In genomic region chr15:34119291-34119690, GRCh38 we compare ENCODE assay signal across 16 cellular contexts. TPM values are rescaled to one million over a fixed set of nuclear protein-coding genes. Genes with fewer than 3 reads are reported as not detected.
A peak's percentile ranks its signal among the peaks of the same experiment; 100 is the strongest.
DNase-seq lines count a peak whose midpoint lies in the region; ATAC-seq and TF ChIP-seq lines count a peak whose summit lies in the region.
"Had no signal": no experiment of that assay in that cellular context is flagged by ENCODE, and none has a peak within 500 bp of the region (broad histone marks: within the 10 kb centered on the region; RNA-seq: fewer than 3 reads in every experiment).

No MANE protein-coding gene starts in this region.

- no peak overlapping the region for H2AFZ ChIP-seq in mesenchymal stem cell (ENCODE audit: low read depth, low read length)

- ATAC-seq in HG03095 (IDR thresholded peaks at IDR 0.05; ENCODE audit: unreplicated experiment) (no peak), HG03565 (IDR thresholded peaks at IDR 0.05; ENCODE audit: unreplicated experiment) (no peak), GM21723 (IDR thresholded peaks at IDR 0.05; ENCODE audit: unreplicated experiment) (no peak)
- ATAC-seq: activated CD8-positive, alpha-beta memory T cell treated with anti-CD3 and anti-CD28 coated beads, Interleukin-2, amount 10 ng/mL, durations not matched to agents 7 days and 5 days; K562 had no signal

- H3K18ac ChIP-seq in mesenchymal stem cell (ENCODE audit: low read depth in 1 of 2, low read length in 2 of 2): no peak overlapping the region

- H3K27ac ChIP-seq in VCaP (no peak overlapping the region), mesenchymal stem cell (ENCODE audit: low read length, poor library complexity, severe bottlenecking) (no peak overlapping the region)
- H3K27ac ChIP-seq: BLaER1, SJSA1, tibial nerve had no signal

- H2BK120ac ChIP-seq in mesenchymal stem cell (ENCODE audit: low read depth, low read length): no peak overlapping the region

- H3K4me3 ChIP-seq in mesenchymal stem cell (ENCODE audit: insufficient read depth in 1 of 2, low read depth in 1 of 2, low read length in 2 of 2): no peak overlapping the region
- H3K4me3 ChIP-seq: BLaER1, K562, SJSA1, tibial nerve had no signal

- TF ChIP-seq CTCF in VCaP (conservative IDR thresholded peaks at IDR 0.05): peak; percentile 40

- peak; percentile 5 for DNase-seq in Daoy (ENCODE audit: low read depth)
- DNase-seq in LoVo (ENCODE audit: low spot score): peak; percentile 41
- DNase-seq in mesenchymal stem cell: peak; percentile 61
- DNase-seq in NCI-H2029 treated with DMSO at 0.1 percent for 48 hours (lab: John Stamatoyannopoulos, UW): no peak
- DNase-seq: activated CD8-positive, alpha-beta memory T cell treated with anti-CD3 and anti-CD28 coated beads, Interleukin-2, amount 10 ng/mL, durations not matched to agents 7 days and 5 days; endodermal cell; NCI-H187; stimulated activated CD8-positive, alpha-beta memory T cell treated with anti-CD3 and anti-CD28 coated beads, Interleukin-4, amount 100 ng/mL, for 48 hours had no signal

- no peaks in the 10 kb centered on the region for H3K9me3 ChIP-seq in mesenchymal stem cell (ENCODE audit: control insufficient read depth, low read length)
- H3K9me3 ChIP-seq: BLaER1, SJSA1, tibial nerve had no signal

- H3K14ac ChIP-seq in mesenchymal stem cell (ENCODE audit: low read length in 2 of 2): no peak overlapping the region

- no peaks in the 10 kb centered on the region for H3K4me1 ChIP-seq in mesenchymal stem cell (ENCODE audit: control insufficient read depth, insufficient read depth, low read depth, low read length)
- H3K4me1 ChIP-seq: BLaER1 had no signal

- no peak overlapping the region for H3K9ac ChIP-seq in mesenchymal stem cell (ENCODE audit: low read length)
- H3K9ac ChIP-seq: BLaER1 had no signal

- no peak overlapping the region for H3K4me2 ChIP-seq in mesenchymal stem cell (ENCODE audit: low read length, poor library complexity, severe bottlenecking)
- H3K4me2 ChIP-seq: BLaER1 had no signal

- no peak overlapping the region for H4K8ac ChIP-seq in mesenchymal stem cell (ENCODE audit: low read length)

- no peak overlapping the region for H3K23ac ChIP-seq in mesenchymal stem cell (ENCODE audit: low read length in 2 of 2)

- no peaks in the 10 kb centered on the region for H3K36me3 ChIP-seq in mesenchymal stem cell (ENCODE audit: control insufficient read depth in 1 of 2, insufficient read depth in 2 of 2, low read depth in 1 of 2, low read length in 2 of 2)
- H3K36me3 ChIP-seq: BLaER1, SJSA1, tibial nerve had no signal

- H3K4ac ChIP-seq in mesenchymal stem cell (ENCODE audit: low read depth in 1 of 2, low read length in 2 of 2): no peak overlapping the region

- H2BK5ac ChIP-seq in mesenchymal stem cell (ENCODE audit: low read depth, low read length, poor library complexity, severe bottlenecking): no peak overlapping the region

- no peak overlapping the region for H2AK5ac ChIP-seq in mesenchymal stem cell (ENCODE audit: low read length, severe bottlenecking)

- WGBS in mesenchymal stem cell: 41% methylated on average over 2 of the region's 4 CpGs

- H2BK15ac ChIP-seq in mesenchymal stem cell (ENCODE audit: low read depth, poor library complexity, severe bottlenecking): no peak overlapping the region

- peaks cover 0 to 8% of the 10 kb centered on the region in 2 experiments for H3K27me3 ChIP-seq in mesenchymal stem cell (ENCODE audit: control insufficient read depth in 1 of 2, insufficient read depth in 1 of 2, low read length in 2 of 2)
- H3K27me3 ChIP-seq: BLaER1, SJSA1, tibial nerve had no signal

- no peak overlapping the region for H2BK12ac ChIP-seq in mesenchymal stem cell (ENCODE audit: low read length in 2 of 2)

- H3K79me1 ChIP-seq in mesenchymal stem cell (replicated peaks; ENCODE audit: low read length, poor library complexity, severe bottlenecking): no peaks in the 10 kb centered on the region

- H4K91ac ChIP-seq in mesenchymal stem cell (ENCODE audit: low read length): no peak overlapping the region

RNA-seq across cellular contexts. Expression of gene PGBD4, which starts 17.4 kb away (rescaled TPM):
- total RNA-seq in Daoy (2014; rRNA removed; shearing (Covaris generic)): 1.4 and 2.4 TPM in 2 replicates
- polyA plus RNA-seq in mesenchymal stem cell (2013, experiment 1 of 2): 0.88 TPM
- polyA plus RNA-seq in mesenchymal stem cell (2013, experiment 2 of 2): 0.89 TPM

RNA-seq across cellular contexts. Expression of gene EMC7, which starts 17.6 kb away (rescaled TPM):
- total RNA-seq in Daoy (2014; rRNA removed; shearing (Covaris generic)): 22.2 and 27.9 TPM in 2 replicates
- polyA plus RNA-seq in mesenchymal stem cell (2013, experiment 1 of 2): 150 TPM
- 159 TPM for polyA plus RNA-seq in mesenchymal stem cell (2013, experiment 2 of 2)
